Comparison of ENCODE assay signal across 8 cellular contexts in the genomic region with DNA sequence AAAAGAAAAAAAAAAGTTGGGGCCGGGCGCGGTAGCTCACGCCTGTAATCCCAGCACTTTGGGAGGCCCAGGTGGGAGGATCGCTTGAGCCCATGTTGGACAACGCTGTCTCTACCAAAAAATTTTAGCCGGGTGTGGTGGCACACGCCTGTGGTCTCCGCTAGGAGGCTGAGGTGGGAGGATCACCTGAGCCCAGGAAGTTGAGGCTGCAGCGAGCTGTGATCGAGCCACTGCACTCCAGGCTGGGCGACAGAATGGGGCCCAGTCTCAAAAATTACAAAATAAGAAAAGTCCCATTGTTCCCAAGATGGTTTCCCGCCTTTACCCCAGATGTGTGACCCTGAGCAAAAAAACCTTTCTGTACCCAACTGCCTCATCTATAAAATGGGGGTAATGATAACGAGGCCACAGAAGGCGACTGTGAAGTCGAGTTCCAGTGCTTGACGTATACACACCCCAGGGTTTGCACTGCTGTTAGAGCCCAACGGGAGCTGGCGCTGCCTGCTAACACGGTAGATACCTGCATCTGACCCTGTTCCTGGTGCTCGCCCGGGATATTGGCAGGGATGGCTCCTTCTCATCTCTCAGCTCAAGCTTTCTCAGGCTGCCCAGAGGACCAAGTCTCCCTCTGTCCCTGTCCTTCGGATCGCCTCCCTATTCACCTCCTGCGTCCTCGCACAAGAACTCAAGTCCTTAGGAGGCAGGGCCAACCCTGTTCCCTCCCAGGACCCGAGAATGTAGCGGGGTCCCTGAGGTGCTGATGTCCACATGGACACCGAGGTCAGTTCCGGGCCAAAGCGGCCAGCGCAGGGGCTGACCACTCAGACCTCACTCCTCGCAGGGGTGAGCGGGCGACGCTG. TPM values are rescaled to one million over a fixed set of nuclear protein-coding genes. Genes with fewer than 3 reads are reported as not detected.
DNase-seq lines count a peak whose midpoint lies in the region; ATAC-seq lines count a peak whose summit lies in the region.

No MANE protein-coding gene starts in this region.

- H2BK12ac ChIP-seq in neuronal stem cell (ENCODE audit: low read length) = peak overlapping the region; percentile 36

- peak overlapping the region; percentile 89 for H2BK5ac ChIP-seq in neuronal stem cell (ENCODE audit: low read length)

- H3K79me1 ChIP-seq in neuronal stem cell (ENCODE audit: low read depth, low read length) = peaks cover 22% of the 10 kb centered on the region

- H3K4me3 ChIP-seq in SJCRH30 (peak overlapping the region; percentile 81), neuronal stem cell (ENCODE audit: low read length in 2 of 2) (peak overlapping the region; percentile 82 to 89)

- H3K27ac ChIP-seq in SJCRH30 (peak overlapping the region; percentile 97), neuronal stem cell (replicated peaks; ENCODE audit: low read length) (peak overlapping the region; percentile 52)

- H3K4me1 ChIP-seq in SJCRH30 (peaks cover 13% of the 10 kb centered on the region; the same call in 1 of the 2 replicates), neuronal stem cell (ENCODE audit: control insufficient read depth in 2 of 2, insufficient read depth in 1 of 2, low read depth in 1 of 2, low read length in 2 of 2) (peaks cover 20 to 33% of the 10 kb centered on the region in 2 donors)

- intact Hi-C loops in left cardiac atrium (cut with DNase I) = no loop called here
- intact Hi-C loops in left ventricle myocardium superior (cut with micrococcal nuclease) = no loop called here

- H3K23ac ChIP-seq in neuronal stem cell (ENCODE audit: low read depth, low read length, poor library complexity) = no peak overlapping the region

- peaks cover 33% of the 10 kb centered on the region for H3K36me3 ChIP-seq in SJCRH30
- H3K36me3 ChIP-seq in neuronal stem cell (replicated peaks in 1 of 2; ENCODE audit: control insufficient read depth in 2 of 2, insufficient read depth in 2 of 2, low read length in 2 of 2) = peaks cover 28 to 31% of the 10 kb centered on the region in 2 donors

- H3K18ac ChIP-seq in neuronal stem cell (ENCODE audit: low read length) = peak overlapping the region; percentile 90

- H2AK5ac ChIP-seq in neuronal stem cell (ENCODE audit: low read depth, low read length) = peak overlapping the region; percentile 9

- H3K4ac ChIP-seq in neuronal stem cell (ENCODE audit: low read length) = no peak overlapping the region

- WGBS in neuronal stem cell (ENCODE audit: extremely low coverage in 2 of 2, insufficient read length in 2 of 2, insufficient replicate concordance in 1 of 2), 2 donors = no CpG with 5 or more reads among the region's 36 CpGs

- H4K91ac ChIP-seq in neuronal stem cell (ENCODE audit: low read depth, low read length, poor library complexity) = no peak overlapping the region

- ATAC-seq in left cardiac atrium (no peak), left ventricle myocardium superior (no peak), HG03432 (IDR thresholded peaks at IDR 0.05; ENCODE audit: unreplicated experiment) (no peak), GM19452 (IDR thresholded peaks at IDR 0.05; ENCODE audit: unreplicated experiment) (no peak)

- no peak overlapping the region for H2BK15ac ChIP-seq in neuronal stem cell (ENCODE audit: low read length)

- peak overlapping the region; percentile 96 for H3K4me2 ChIP-seq in neuronal stem cell (ENCODE audit: insufficient read depth, low read length, poor library complexity, severe bottlenecking)

- H3K14ac ChIP-seq in neuronal stem cell (ENCODE audit: low read length) = peak overlapping the region; percentile 72

- no peak overlapping the region for H4K8ac ChIP-seq in neuronal stem cell (ENCODE audit: low read depth, low read length)

- H3K9me3 ChIP-seq in SJCRH30 (replicated peaks) (no peaks in the 10 kb centered on the region), neuronal stem cell (replicated peaks in 1 of 2; ENCODE audit: control insufficient read depth in 2 of 2, insufficient read depth in 1 of 2, low read depth in 1 of 2, low read length in 2 of 2) (no peaks in the 10 kb centered on the region)

- DNase-seq in left cardiac atrium (peak; percentile 90), left ventricle myocardium superior (no peak), SJCRH30 (peak in 1 of 2 experiments; percentile 2), epidermal melanocyte (ENCODE audit: insufficient read length, low spot score) (peak; percentile 90), neuronal stem cell (ENCODE audit: low spot score) (no peak), COR-L47 (lab: John Stamatoyannopoulos, UW) (no peak)

- H3K9ac ChIP-seq in neuronal stem cell (ENCODE audit: low read depth, low read length, poor library complexity) = peak overlapping the region; percentile 98

- peak overlapping the region; percentile 99 for H2AFZ ChIP-seq in neuronal stem cell (ENCODE audit: low read length)

- H3K27me3 ChIP-seq in SJCRH30 (no peaks in the 10 kb centered on the region), neuronal stem cell (ENCODE audit: control insufficient read depth in 3 of 3, insufficient read depth in 3 of 3, low read depth in 1 of 3, low read length in 3 of 3) (no peaks in the 10 kb centered on the region)

- no peak overlapping the region for H2BK120ac ChIP-seq in neuronal stem cell (ENCODE audit: low read depth, low read length)

RNA-seq across cellular contexts. Expression of a gene that starts 1.1 kb away (rescaled TPM):
- total RNA-seq in left cardiac atrium (1,000 to 10,000 TPM; 1,371 to 1,375 TPM), left ventricle myocardium superior (942 TPM)
- total RNA-seq in SJCRH30 (2014; rRNA removed; shearing (Covaris generic)) = 1,150 and 1,247 TPM in 2 replicates
- polyA plus RNA-seq in neuronal stem cell (2013, experiment 1 of 2) = 5,165 TPM
- 5,448 TPM for polyA plus RNA-seq in neuronal stem cell (2013, experiment 2 of 2)

RNA-seq across cellular contexts. Expression of a gene that starts 3.6 kb away (rescaled TPM):
- total RNA-seq in left cardiac atrium (1 to 10 TPM; 8.5 to 9.1 TPM), left ventricle myocardium superior (8.5 TPM)
- total RNA-seq in SJCRH30 (2014; rRNA removed; shearing (Covaris generic)) = 18.3 and 21.2 TPM in 2 replicates
- polyA plus RNA-seq in neuronal stem cell (2013, experiment 1 of 2) = 30.8 TPM
- 31.2 TPM for polyA plus RNA-seq in neuronal stem cell (2013, experiment 2 of 2)

RNA-seq across cellular contexts. Expression of a gene that starts 10.1 kb away (rescaled TPM):
- total RNA-seq in left cardiac atrium = 100 to 1,000 TPM; 316 to 372 TPM
- 321 TPM for total RNA-seq in left ventricle myocardium superior
- total RNA-seq in SJCRH30 (2014; rRNA removed; shearing (Covaris generic)) = 16.5 and 19.6 TPM in 2 replicates
- polyA plus RNA-seq in neuronal stem cell (2013, experiment 1 of 2) = 34.4 TPM
- polyA plus RNA-seq in neuronal stem cell (2013, experiment 2 of 2) = 33.9 TPM

RNA-seq across cellular contexts. Expression of a gene that starts 10.6 kb away (rescaled TPM):
- total RNA-seq in left cardiac atrium (10 to 100 TPM in 1 of 2 donors, 1 to 10 TPM in 1; 6.5 to 11.6 TPM), left ventricle myocardium superior (3.5 TPM)
- 20.2 and 22.4 TPM in 2 replicates for total RNA-seq in SJCRH30 (2014; rRNA removed; shearing (Covaris generic))
- 26.6 TPM for polyA plus RNA-seq in neuronal stem cell (2013, experiment 1 of 2)
- polyA plus RNA-seq in neuronal stem cell (2013, experiment 2 of 2) = 26.0 TPM

RNA-seq across cellular contexts. Expression of a gene that starts 18.8 kb away (rescaled TPM):
- total RNA-seq in left cardiac atrium (under 1 TPM in 1 of 2 donors, not detected in 1; 0.58 TPM), left ventricle myocardium superior (not detected)
- total RNA-seq in SJCRH30 (2014; rRNA removed; shearing (Covaris generic)) = 1.5 TPM in 2 replicates
- polyA plus RNA-seq in neuronal stem cell (2013, experiment 1 of 2) = 2.6 TPM
- 2.7 TPM for polyA plus RNA-seq in neuronal stem cell (2013, experiment 2 of 2)

Comparison
In these comparisons a context has a peak if more than half of its experiments do, and no peak if none do; other contexts are left out.
1. DNase-seq: peak in left cardiac atrium (single experiment) and epidermal melanocyte (single experiment); none in left ventricle myocardium superior (single experiment), neuronal stem cell (single experiment) and COR-L47 (single experiment).
2. RNA of a gene that starts 10.1 kb away (total RNA-seq): 316 to 372 TPM in left cardiac atrium and 321 TPM in left ventricle myocardium superior (single experiment); 16.5 to 19.6 TPM in SJCRH30; every median in the first group is over 10 times any median in the second.